In the genomic region with DNA sequence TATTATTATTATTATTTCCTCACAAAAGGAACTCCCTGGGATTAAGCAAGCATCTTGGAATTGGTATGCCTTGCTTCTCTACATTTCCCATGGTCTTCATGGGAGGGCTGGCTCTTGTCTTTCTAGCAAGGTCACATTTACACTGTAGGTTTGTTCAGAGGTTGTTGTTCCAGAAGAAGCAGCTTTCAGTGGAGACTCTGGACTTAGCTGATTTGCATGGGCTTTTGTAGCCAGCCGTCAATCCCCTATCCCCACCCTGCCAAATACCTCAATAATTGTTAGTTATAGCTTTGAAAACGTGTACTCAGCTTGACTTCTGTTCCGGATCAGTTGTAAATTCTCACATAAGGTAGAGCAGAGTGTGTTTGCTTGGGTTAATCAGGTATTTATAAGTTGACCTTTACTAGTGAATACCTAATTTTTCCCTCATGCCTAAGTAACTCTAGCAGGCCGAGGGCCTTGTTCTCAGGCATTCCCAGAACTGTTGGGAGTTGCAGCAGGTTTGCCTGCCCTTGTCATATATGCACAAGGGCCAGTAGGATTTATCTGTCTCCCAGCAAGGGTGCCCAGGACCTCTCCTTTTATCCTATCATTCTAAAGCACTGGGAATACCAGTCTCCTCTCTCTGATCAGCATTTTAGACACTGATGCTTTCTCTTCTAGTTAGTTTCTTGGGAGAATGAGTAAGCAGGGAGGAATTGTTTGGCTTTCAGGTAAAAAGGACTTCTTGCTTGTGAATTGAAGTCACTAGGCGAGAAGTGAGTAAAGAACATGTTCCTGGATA, we compare ENCODE assay signal across 12 cellular contexts. TPM values are rescaled to one million over a fixed set of nuclear protein-coding genes. Genes with fewer than 3 reads are reported as not detected.
DNase-seq lines count a peak whose midpoint lies in the region; ATAC-seq and TF ChIP-seq lines count a peak whose summit lies in the region.
"Had no signal": no experiment of that assay in that cellular context is flagged by ENCODE, and none has a peak within 500 bp of the region (broad histone marks: within the 10 kb centered on the region; RNA-seq: fewer than 3 reads in every experiment).

No MANE protein-coding gene starts in this region.

- no peaks in the 10 kb centered on the region for H3K27me3 ChIP-seq in tibial nerve
- H3K27me3 ChIP-seq: SJSA1, suprapubic skin had no signal

- TF ChIP-seq CTCF in tibial nerve (IDR thresholded peaks at IDR 0.05) = no peak

- TF ChIP-seq EP300 in tibial nerve (IDR thresholded peaks at IDR 0.05) = no peak

- DNase-seq in NCI-H748 (lab: John Stamatoyannopoulos, UW; ENCODE audit: unreplicated experiment) = peak; percentile 19
- no peak for DNase-seq in NCI-H748 treated with DMSO at 0.1 percent for 48 hours (lab: John Stamatoyannopoulos, UW)
- DNase-seq in activated T-helper 1 cell treated with anti-CD3 and anti-CD28 coated beads, Interleukin-12 subunit alpha, Interleukin-12 subunit beta, Interleukin-2, Interleukin-4 antibody, amounts not matched to agents 30 ng/mL and 10 ng/mL and 1 ng/mL, durations not matched to agents 14 hours and 24 hours and 36 hours (ENCODE audit: low spot score) = no peak
- no peak for DNase-seq in left lobe of liver (ENCODE audit: low spot score)
- no peak for DNase-seq in stimulated activated naive B cell treated with anti-CD40 and anti-IgM and Interleukin-4, amounts not matched to agents 10 μg/mL and 1 μg/mL and 100 μg/mL, for 72 hours
- no peak for DNase-seq in tibial nerve (ENCODE audit: low spot score in 2 of 2)
- DNase-seq in DMS153 (lab: John Stamatoyannopoulos, UW) = no peak
- DNase-seq: GF-D8, HFFc6 had no signal

- H3K4me1 ChIP-seq in tibial nerve = peaks cover 0 to 46% (median 26%) of the 10 kb centered on the region in 4 donors

- H3K27ac ChIP-seq in tibial nerve = peak overlapping the region in 1 of 4 donors; percentile 18
- H3K27ac ChIP-seq: SJSA1, suprapubic skin had no signal

- intact Hi-C loops in activated T-helper 1 cell treated with anti-CD3 and anti-CD28 coated beads, Interleukin-12 subunit alpha, Interleukin-12 subunit beta, Interleukin-2, Interleukin-4 antibody, amounts not matched to agents 30 ng/mL and 10 ng/mL and 1 ng/mL, durations not matched to agents 14 hours and 24 hours and 36 hours (cut with micrococcal nuclease) = loop anchor here (2.0 kb wide), 1 partner anchor 17 kb away; no protein-coding TSS in a partner anchor

- peak; percentile 54 for ATAC-seq in left lobe of liver
- no peak for ATAC-seq in stimulated activated naive B cell treated with anti-CD40 and anti-IgM and Interleukin-4, amounts not matched to agents 10 μg/mL and 1 μg/mL and 100 μg/mL, for 72 hours (replicated peaks)
- ATAC-seq in GM18870 (IDR thresholded peaks at IDR 0.05; ENCODE audit: unreplicated experiment) = no peak

- no peak for TF ChIP-seq POLR2A in tibial nerve (IDR thresholded peaks at IDR 0.05)

- no peaks in the 10 kb centered on the region for H3K36me3 ChIP-seq in tibial nerve
- H3K36me3 ChIP-seq: SJSA1, suprapubic skin had no signal

- no peak overlapping the region for H3K4me3 Mint-ChIP-seq in activated T-helper 1 cell treated with anti-CD3 and anti-CD28 coated beads, Interleukin-12 subunit alpha, Interleukin-12 subunit beta, Interleukin-2, Interleukin-4 antibody, amounts not matched to agents 30 ng/mL and 10 ng/mL and 1 ng/mL, durations not matched to agents 14 hours and 24 hours and 36 hours
- H3K4me3 Mint-ChIP-seq in stimulated activated naive B cell treated with anti-CD40 and anti-IgM and Interleukin-4, amounts not matched to agents 10 μg/mL and 1 μg/mL and 100 μg/mL, for 72 hours = peak overlapping the region; percentile 12 to 37
- H3K4me3 Mint-ChIP-seq: HFFc6 had no signal

- no peaks in the 10 kb centered on the region for H3K9me3 Mint-ChIP-seq in activated T-helper 1 cell treated with anti-CD3 and anti-CD28 coated beads, Interleukin-12 subunit alpha, Interleukin-12 subunit beta, Interleukin-2, Interleukin-4 antibody, amounts not matched to agents 30 ng/mL and 10 ng/mL and 1 ng/mL, durations not matched to agents 14 hours and 24 hours and 36 hours
- H3K9me3 Mint-ChIP-seq in stimulated activated naive B cell treated with anti-CD40 and anti-IgM and Interleukin-4, amounts not matched to agents 10 μg/mL and 1 μg/mL and 100 μg/mL, for 72 hours = peaks cover 0 to 2% of the 10 kb centered on the region in 2 donors
- H3K9me3 Mint-ChIP-seq: HFFc6 had no signal

- peaks cover 69% of the 10 kb centered on the region for H3K4me1 Mint-ChIP-seq in activated T-helper 1 cell treated with anti-CD3 and anti-CD28 coated beads, Interleukin-12 subunit alpha, Interleukin-12 subunit beta, Interleukin-2, Interleukin-4 antibody, amounts not matched to agents 30 ng/mL and 10 ng/mL and 1 ng/mL, durations not matched to agents 14 hours and 24 hours and 36 hours (ENCODE audit: low read depth)
- H3K4me1 Mint-ChIP-seq in stimulated activated naive B cell treated with anti-CD40 and anti-IgM and Interleukin-4, amounts not matched to agents 10 μg/mL and 1 μg/mL and 100 μg/mL, for 72 hours = peaks cover 50 to 93% of the 10 kb centered on the region in 2 donors

- peak overlapping the region; percentile 18 for H3K27ac Mint-ChIP-seq in activated T-helper 1 cell treated with anti-CD3 and anti-CD28 coated beads, Interleukin-12 subunit alpha, Interleukin-12 subunit beta, Interleukin-2, Interleukin-4 antibody, amounts not matched to agents 30 ng/mL and 10 ng/mL and 1 ng/mL, durations not matched to agents 14 hours and 24 hours and 36 hours
- peak overlapping the region; percentile 63 for H3K27ac Mint-ChIP-seq in stimulated activated naive B cell treated with anti-CD40 and anti-IgM and Interleukin-4, amounts not matched to agents 10 μg/mL and 1 μg/mL and 100 μg/mL, for 72 hours
- H3K27ac Mint-ChIP-seq: HFFc6 had no signal

- H3K27me3 Mint-ChIP-seq in activated T-helper 1 cell treated with anti-CD3 and anti-CD28 coated beads, Interleukin-12 subunit alpha, Interleukin-12 subunit beta, Interleukin-2, Interleukin-4 antibody, amounts not matched to agents 30 ng/mL and 10 ng/mL and 1 ng/mL, durations not matched to agents 14 hours and 24 hours and 36 hours (ENCODE audit: insufficient read depth) = no peaks in the 10 kb centered on the region
- H3K27me3 Mint-ChIP-seq in stimulated activated naive B cell treated with anti-CD40 and anti-IgM and Interleukin-4, amounts not matched to agents 10 μg/mL and 1 μg/mL and 100 μg/mL, for 72 hours = no peaks in the 10 kb centered on the region

- no peak overlapping the region for H3K4me3 ChIP-seq in tibial nerve
- H3K4me3 ChIP-seq: SJSA1, suprapubic skin had no signal

- no peaks in the 10 kb centered on the region for H3K9me3 ChIP-seq in tibial nerve
- H3K9me3 ChIP-seq: SJSA1, suprapubic skin had no signal

- WGBS in tibial nerve, 2 donors = 63 to 66% methylated on average over 5 of the region's 5 CpGs

- peaks cover 18% of the 10 kb centered on the region for H3K36me3 Mint-ChIP-seq in activated T-helper 1 cell treated with anti-CD3 and anti-CD28 coated beads, Interleukin-12 subunit alpha, Interleukin-12 subunit beta, Interleukin-2, Interleukin-4 antibody, amounts not matched to agents 30 ng/mL and 10 ng/mL and 1 ng/mL, durations not matched to agents 14 hours and 24 hours and 36 hours (ENCODE audit: low read depth)
- peaks cover 8 to 14% of the 10 kb centered on the region in 2 donors for H3K36me3 Mint-ChIP-seq in stimulated activated naive B cell treated with anti-CD40 and anti-IgM and Interleukin-4, amounts not matched to agents 10 μg/mL and 1 μg/mL and 100 μg/mL, for 72 hours

RNA-seq across cellular contexts. Expression of a gene that starts 22.0 kb away (rescaled TPM):
- 61.7 and 68.0 TPM in 2 replicates for total RNA-seq in activated T-helper 1 cell treated with anti-CD3 and anti-CD28 coated beads, Interleukin-12 subunit alpha, Interleukin-12 subunit beta, Interleukin-2, Interleukin-4 antibody, amounts not matched to agents 30 ng/mL and 10 ng/mL and 1 ng/mL, durations not matched to agents 14 hours and 24 hours and 36 hours
- total RNA-seq in left lobe of liver (45.9 TPM), tibial nerve (10 to 100 TPM; 51.3 to 70.1 (median 59.8) TPM)

RNA-seq across cellular contexts. Expression of a gene that starts 36.7 kb away (rescaled TPM):
- 170 and 179 TPM in 2 replicates for total RNA-seq in activated T-helper 1 cell treated with anti-CD3 and anti-CD28 coated beads, Interleukin-12 subunit alpha, Interleukin-12 subunit beta, Interleukin-2, Interleukin-4 antibody, amounts not matched to agents 30 ng/mL and 10 ng/mL and 1 ng/mL, durations not matched to agents 14 hours and 24 hours and 36 hours
- total RNA-seq in left lobe of liver = 15.5 TPM
- total RNA-seq in tibial nerve = 10 to 100 TPM; 35.2 to 92.7 (median 66.0) TPM
